ENCODE assay signal across 8 cellular contexts in the genomic region with DNA sequence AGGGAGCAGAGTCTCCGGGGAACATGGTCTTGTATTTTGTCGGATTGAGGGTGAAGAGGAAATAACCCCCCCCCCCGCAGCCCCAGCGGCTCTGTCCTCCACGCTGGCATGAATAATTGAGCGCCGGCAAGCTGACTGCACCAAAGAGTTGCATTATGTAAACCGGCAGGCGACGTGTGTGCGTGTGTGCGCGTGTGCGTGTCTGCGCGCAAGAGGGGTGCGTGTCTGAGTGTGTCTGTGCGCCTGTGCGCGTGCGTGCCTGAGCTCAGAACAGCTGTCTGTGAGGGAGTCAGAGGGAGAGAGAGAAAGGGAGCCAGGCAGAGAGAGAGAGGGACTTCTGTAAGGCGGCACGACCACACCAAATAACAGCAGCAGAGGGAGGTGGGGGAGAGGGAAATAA.
DNase-seq lines count a peak whose midpoint lies in the region; ATAC-seq, FAIRE-seq and TF ChIP-seq lines count a peak whose summit lies in the region.

No MANE protein-coding gene starts in this region.

- H3K9me3 Mint-ChIP-seq in T-helper 1 cell treated with Interleukin-12 subunit alpha and Interleukin-12 subunit beta and Interleukin-4 antibody, amounts not matched to agents 30 μg/mL and 1 μg/mL, for 36 hours = no peaks in the 10 kb centered on the region
- no peaks in the 10 kb centered on the region for H3K9me3 Mint-ChIP-seq in natural killer cell treated with Interleukin-12 subunit alpha and Interleukin-12 subunit beta and Interleukin-15 and Interleukin-18, amount 100 ng/mL, for 72 hours

- peak overlapping the region; percentile 72 for H3K27ac Mint-ChIP-seq in T-helper 1 cell treated with Interleukin-12 subunit alpha and Interleukin-12 subunit beta and Interleukin-4 antibody, amounts not matched to agents 30 μg/mL and 1 μg/mL, for 36 hours
- no peak overlapping the region for H3K27ac Mint-ChIP-seq in natural killer cell treated with Interleukin-12 subunit alpha and Interleukin-12 subunit beta and Interleukin-15 and Interleukin-18, amount 100 ng/mL, for 72 hours

- no peak for FAIRE-seq in urothelium cell line (lab: Jason Lieb, UNC)

- DNase-seq in DMS79 (lab: John Stamatoyannopoulos, UW) (peak; percentile 75), fibroblast of gingiva (ENCODE audit: low read depth) (peak; percentile 45), omental fat pad (ENCODE audit: low spot score) (no peak), urothelium cell line (ENCODE audit: low spot score) (no peak), ecto neural progenitor cell (ENCODE audit: low spot score) (no peak)
- DNase-seq in natural killer cell treated with Interleukin-12 subunit alpha and Interleukin-12 subunit beta and Interleukin-15 and Interleukin-18, amount 100 ng/mL, for 72 hours (ENCODE audit: low spot score) = no peak

- peaks cover 19% of the 10 kb centered on the region for H3K4me1 Mint-ChIP-seq in T-helper 1 cell treated with Interleukin-12 subunit alpha and Interleukin-12 subunit beta and Interleukin-4 antibody, amounts not matched to agents 30 μg/mL and 1 μg/mL, for 36 hours (ENCODE audit: low read depth)
- H3K4me1 Mint-ChIP-seq in natural killer cell treated with Interleukin-12 subunit alpha and Interleukin-12 subunit beta and Interleukin-15 and Interleukin-18, amount 100 ng/mL, for 72 hours (ENCODE audit: low read depth in 2 of 2) = peaks cover 12 to 13% of the 10 kb centered on the region in 2 donors

- peak overlapping the region; percentile 75 for H3K4me3 Mint-ChIP-seq in T-helper 1 cell treated with Interleukin-12 subunit alpha and Interleukin-12 subunit beta and Interleukin-4 antibody, amounts not matched to agents 30 μg/mL and 1 μg/mL, for 36 hours
- H3K4me3 Mint-ChIP-seq in natural killer cell treated with Interleukin-12 subunit alpha and Interleukin-12 subunit beta and Interleukin-15 and Interleukin-18, amount 100 ng/mL, for 72 hours = peak overlapping the region; percentile 78

- no peak for TF ChIP-seq CTCF in omental fat pad (IDR thresholded peaks at IDR 0.05)

- peaks cover 5% of the 10 kb centered on the region for H3K36me3 Mint-ChIP-seq in T-helper 1 cell treated with Interleukin-12 subunit alpha and Interleukin-12 subunit beta and Interleukin-4 antibody, amounts not matched to agents 30 μg/mL and 1 μg/mL, for 36 hours (ENCODE audit: low read depth)
- H3K36me3 Mint-ChIP-seq in natural killer cell treated with Interleukin-12 subunit alpha and Interleukin-12 subunit beta and Interleukin-15 and Interleukin-18, amount 100 ng/mL, for 72 hours = no peaks in the 10 kb centered on the region

- no peaks in the 10 kb centered on the region for H3K27me3 Mint-ChIP-seq in T-helper 1 cell treated with Interleukin-12 subunit alpha and Interleukin-12 subunit beta and Interleukin-4 antibody, amounts not matched to agents 30 μg/mL and 1 μg/mL, for 36 hours (ENCODE audit: low read depth)
- peaks cover 7 to 18% of the 10 kb centered on the region in 2 donors for H3K27me3 Mint-ChIP-seq in natural killer cell treated with Interleukin-12 subunit alpha and Interleukin-12 subunit beta and Interleukin-15 and Interleukin-18, amount 100 ng/mL, for 72 hours

- ATAC-seq in HG02798 (IDR thresholded peaks at IDR 0.05; ENCODE audit: poor library complexity, unreplicated experiment) (peak; percentile 55), omental fat pad (ENCODE audit: low FRiP score) (no peak)
- peak; percentile 74 to 80 for ATAC-seq in natural killer cell treated with Interleukin-12 subunit alpha and Interleukin-12 subunit beta and Interleukin-15 and Interleukin-18, amount 100 ng/mL, for 72 hours

Comparison
In these comparisons a context has a peak if more than half of its experiments do, and no peak if none do; other contexts are left out.
1. DNase-seq: peak in DMS79 (single experiment) and fibroblast of gingiva (single experiment); none in natural killer cell treated with Interleukin-12 subunit alpha and Interleukin-12 subunit beta and Interleukin-15 and Interleukin-18, amount 100 ng/mL, for 72 hours (single experiment), omental fat pad (single experiment), urothelium cell line (single experiment) and ecto neural progenitor cell (single experiment).